ENCODE assay signal across 21 cellular contexts in genomic region chr12:68623984-68624383, GRCh38. TPM values are rescaled to one million over a fixed set of nuclear protein-coding genes. Genes with fewer than 3 reads are reported as not detected.
DNase-seq lines count a peak whose midpoint lies in the region; ATAC-seq, FAIRE-seq and TF ChIP-seq lines count a peak whose summit lies in the region.
"Had no signal": no experiment of that assay in that cellular context is flagged by ENCODE, and none has a peak within 500 bp of the region (broad histone marks: within the 10 kb centered on the region; RNA-seq: fewer than 3 reads in every experiment).

No MANE protein-coding gene starts in this region.

- H3K27me3 Mint-ChIP-seq in activated T-cell treated with anti-CD3 and anti-CD28 coated beads, Interleukin-2, amount 50 U/mL, for 72 hours (ENCODE audit: low read depth) = no peaks in the 10 kb centered on the region
- no peaks in the 10 kb centered on the region for H3K27me3 Mint-ChIP-seq in stimulated activated memory B cell treated with anti-CD40 and anti-IgM and Interleukin-4, amounts not matched to agents 10 μg/mL and 1 μg/mL and 100 μg/mL, for 72 hours
- H3K27me3 Mint-ChIP-seq in MCF 10A (ENCODE audit: insufficient read depth, unreplicated experiment) = no peaks in the 10 kb centered on the region
- H3K27me3 Mint-ChIP-seq: naive B cell had no signal

- ATAC-seq in activated T-cell treated with anti-CD3 and anti-CD28 coated beads, Interleukin-2, amount 50 U/mL, for 72 hours (replicated peaks in 1 of 2) = no peak
- ATAC-seq in RWPE2 (ENCODE audit: low read depth) = peak; percentile 58; the same call in 1 of the 3 replicates
- ATAC-seq in stimulated activated memory B cell treated with anti-CD40 and anti-IgM and Interleukin-4, amounts not matched to agents 10 μg/mL and 1 μg/mL and 100 μg/mL, for 72 hours = no peak
- ATAC-seq: A549, heart right ventricle had no signal

- peaks cover 68% of the 10 kb centered on the region for H3K36me3 ChIP-seq in RWPE2 (ENCODE audit: low read depth)
- H3K36me3 ChIP-seq: adrenal gland had no signal

- peaks cover 22% of the 10 kb centered on the region for H3K4me1 ChIP-seq in RWPE2 (ENCODE audit: insufficient read depth, poor library complexity, severe bottlenecking)

- H3K4me3 ChIP-seq in RWPE2 (ENCODE audit: severe bottlenecking) = no peak overlapping the region
- H3K4me3 ChIP-seq: A549, adrenal gland, heart right ventricle, suprapubic skin had no signal

- H3K4me1 Mint-ChIP-seq in activated T-cell treated with anti-CD3 and anti-CD28 coated beads, Interleukin-2, amount 50 U/mL, for 72 hours (ENCODE audit: low read depth) = peaks cover 86% of the 10 kb centered on the region
- H3K4me1 Mint-ChIP-seq in stimulated activated memory B cell treated with anti-CD40 and anti-IgM and Interleukin-4, amounts not matched to agents 10 μg/mL and 1 μg/mL and 100 μg/mL, for 72 hours = peaks cover 77% of the 10 kb centered on the region
- peaks cover 34% of the 10 kb centered on the region for H3K4me1 Mint-ChIP-seq in MCF 10A (ENCODE audit: insufficient read depth, unreplicated experiment)

- POLR2A ChIA-PET in MCF 10A (lab: Yijun Ruan, JAX) = interaction anchor here (0.6 to 6.2 kb wide), 6 partner anchors 8 to 47 kb away, joined by 3 to 52 read pairs (median 4); partner anchors contain the start of gene RAP1B

- H3K9me3 Mint-ChIP-seq in activated T-cell treated with anti-CD3 and anti-CD28 coated beads, Interleukin-2, amount 50 U/mL, for 72 hours = peaks cover 0 to 3% of the 10 kb centered on the region in 2 donors
- no peaks in the 10 kb centered on the region for H3K9me3 Mint-ChIP-seq in stimulated activated memory B cell treated with anti-CD40 and anti-IgM and Interleukin-4, amounts not matched to agents 10 μg/mL and 1 μg/mL and 100 μg/mL, for 72 hours
- H3K9me3 Mint-ChIP-seq in MCF 10A (ENCODE audit: unreplicated experiment) = no peaks in the 10 kb centered on the region

- DNase-seq in activated T-cell treated with anti-CD3 and anti-CD28 coated beads, Interleukin-2, amount 50 U/mL, for 72 hours = no peak
- no peak for DNase-seq in activated T-cell treated with anti-CD3 and anti-CD28 coated beads, Interleukin-2, amount 50 U/mL, for 48 hours
- DNase-seq in RWPE2 (ENCODE audit: low spot score) (no peak), fibroblast of peridontal ligament (ENCODE audit: extremely low read depth) (peak; percentile 58), DMS79 (lab: John Stamatoyannopoulos, UW) (no peak), HTR-8/SVneo (ENCODE audit: insufficient read length, low spot score) (no peak), MCF 10A (ENCODE audit: unreplicated experiment) (no peak)
- DNase-seq: activated CD4-positive, CD25-positive, alpha-beta regulatory T cell treated with anti-CD3 and anti-CD28 coated beads, Interleukin-2, amount 50 U/mL, for 72 hours; adrenal gland; Caco-2; heart right ventricle; left cardiac atrium; MM.1S; naive B cell; NCI-H2029; NCI-H748 treated with DMSO at 0.1 percent for 48 hours had no signal

- peaks cover 4% of the 10 kb centered on the region for H3K9me3 ChIP-seq in RWPE2 (ENCODE audit: severe bottlenecking)
- H3K9me3 ChIP-seq: adrenal gland, suprapubic skin had no signal

- BruUV-seq in MCF 10A (replicated peaks; lab: Mats Ljungman, UMichigan) = no TSS peak

- TF ChIP-seq CTCF in RWPE2 (IDR thresholded peaks at IDR 0.05; ENCODE audit: poor library complexity, severe bottlenecking) = no peak
- TF ChIP-seq CTCF in MCF 10A (IDR thresholded peaks at IDR 0.05; ENCODE audit: unreplicated experiment) = no peak

- H3K36me3 Mint-ChIP-seq in activated T-cell treated with anti-CD3 and anti-CD28 coated beads, Interleukin-2, amount 50 U/mL, for 72 hours (ENCODE audit: insufficient read depth in 2 of 2) = peaks cover 23 to 38% of the 10 kb centered on the region in 2 donors
- H3K36me3 Mint-ChIP-seq in stimulated activated memory B cell treated with anti-CD40 and anti-IgM and Interleukin-4, amounts not matched to agents 10 μg/mL and 1 μg/mL and 100 μg/mL, for 72 hours = peaks cover 45% of the 10 kb centered on the region
- peaks cover 44% of the 10 kb centered on the region for H3K36me3 Mint-ChIP-seq in MCF 10A (ENCODE audit: insufficient read depth, unreplicated experiment)

- no peak overlapping the region for H3K27ac ChIP-seq in RWPE2 (ENCODE audit: poor library complexity, severe bottlenecking)
- H3K27ac ChIP-seq: A549, adrenal gland, epithelial cell of prostate, heart right ventricle, suprapubic skin had no signal

- H3K4me3 Mint-ChIP-seq in activated T-cell treated with anti-CD3 and anti-CD28 coated beads, Interleukin-2, amount 50 U/mL, for 72 hours = peak overlapping the region in 1 of 2 donors; percentile 10
- no peak overlapping the region for H3K4me3 Mint-ChIP-seq in stimulated activated memory B cell treated with anti-CD40 and anti-IgM and Interleukin-4, amounts not matched to agents 10 μg/mL and 1 μg/mL and 100 μg/mL, for 72 hours
- H3K4me3 Mint-ChIP-seq in MCF 10A (ENCODE audit: unreplicated experiment) = no peak overlapping the region
- H3K4me3 Mint-ChIP-seq: T-helper 1 cell treated with Interleukin-12 subunit alpha and Interleukin-12 subunit beta and Interleukin-4 antibody, amounts not matched to agents 30 μg/mL and 1 μg/mL, for 36 hours had no signal

- no peaks in the 10 kb centered on the region for H3K27me3 ChIP-seq in RWPE2 (ENCODE audit: insufficient read depth, poor library complexity, severe bottlenecking)
- H3K27me3 ChIP-seq: adrenal gland, heart right ventricle, suprapubic skin had no signal

- intact Hi-C loops in MCF 10A (cut with micrococcal nuclease) = no loop called here

- CTCF ChIA-PET in MCF 10A (lab: Yijun Ruan, JAX) = interaction anchor here (0.5 to 1.2 kb wide), 2 partner anchors 205 to 266 kb away, joined by 3 read pairs; no protein-coding TSS in a partner anchor

- no peak for FAIRE-seq in HTR-8/SVneo (lab: Jason Lieb, UNC)
- FAIRE-seq: A549 had no signal

- peak overlapping the region; percentile 72 for H3K27ac Mint-ChIP-seq in activated T-cell treated with anti-CD3 and anti-CD28 coated beads, Interleukin-2, amount 50 U/mL, for 72 hours
- peak overlapping the region; percentile 53 for H3K27ac Mint-ChIP-seq in stimulated activated memory B cell treated with anti-CD40 and anti-IgM and Interleukin-4, amounts not matched to agents 10 μg/mL and 1 μg/mL and 100 μg/mL, for 72 hours
- no peak overlapping the region for H3K27ac Mint-ChIP-seq in MCF 10A (ENCODE audit: low read depth, unreplicated experiment)
- H3K27ac Mint-ChIP-seq: T-helper 1 cell treated with Interleukin-12 subunit alpha and Interleukin-12 subunit beta and Interleukin-4 antibody, amounts not matched to agents 30 μg/mL and 1 μg/mL, for 36 hours had no signal

RNA-seq across cellular contexts. Expression of gene RAP1B, which starts 13.3 kb away (rescaled TPM):
- total RNA-seq in activated T-cell treated with anti-CD3 and anti-CD28 coated beads, Interleukin-2, amount 50 U/mL, for 72 hours = 100 to 1,000 TPM; 162 to 209 TPM
- 180 and 232 TPM in 2 replicates for total RNA-seq in MCF 10A (2022)
